25 cellular contexts compared by ENCODE assay signal in the genomic region with DNA sequence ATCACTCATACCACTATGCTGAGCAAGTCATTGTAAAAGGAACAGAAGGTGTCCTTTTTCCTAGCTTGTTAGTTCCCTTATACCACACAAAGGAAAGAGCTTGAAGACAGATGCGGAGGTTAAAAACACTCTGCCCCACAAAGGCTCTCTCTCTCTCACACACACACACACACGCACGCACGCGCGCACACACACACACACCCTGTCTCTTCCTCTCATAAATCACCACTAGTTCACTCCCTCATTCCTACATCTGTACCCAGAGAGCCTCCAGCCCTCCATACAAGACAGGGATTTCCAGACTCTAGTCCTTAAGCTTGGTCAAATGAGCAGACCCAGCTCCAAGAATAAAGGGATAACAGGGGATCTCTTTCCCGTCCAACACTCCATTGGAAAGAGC.
DNase-seq lines count a peak whose midpoint lies in the region; ATAC-seq, FAIRE-seq and TF ChIP-seq lines count a peak whose summit lies in the region.
"Had no signal": no experiment of that assay in that cellular context is flagged by ENCODE, and none has a peak within 500 bp of the region (broad histone marks: within the 10 kb centered on the region; RNA-seq: fewer than 3 reads in every experiment).

No MANE protein-coding gene starts in this region.

- no peak for DNase-seq in left ventricle myocardium inferior
- DNase-seq in cardiac septum (ENCODE audit: low spot score): no peak
- DNase-seq in H1 (ENCODE audit: low read depth in 1 of 2, low spot score in 2 of 2): no peak
- DNase-seq in neural crest cell (ENCODE audit: low read depth, low spot score): no peak
- no peak for DNase-seq in NCI-H2196 (lab: John Stamatoyannopoulos, UW; ENCODE audit: unreplicated experiment)
- DNase-seq: 8988T; ACHN; AML-193; BE2C; CD4-positive, alpha-beta T cell; CD8-positive, alpha-beta memory T cell; DMS 273 treated with DMSO at 0.1 percent for 48 hours; DMS79; EL; GF-D8; H9 had no signal

- intact Hi-C loops in left ventricle myocardium inferior (cut with micrococcal nuclease): no loop called here
- intact Hi-C loops in cardiac septum (cut with DNase I): no loop called here

- POLR2A ChIA-PET in H1 (lab: Charles Lee; ENCODE audit: partially characterized antibody): interaction anchor here (1.5 kb wide), 1 partner anchor 119 kb away, joined by 3 read pairs; no protein-coding TSS in a partner anchor

- H3K4me1 Mint-ChIP-seq in neural crest cell: peaks cover 1% of the 10 kb centered on the region
- H3K4me1 Mint-ChIP-seq: CD8-positive, alpha-beta memory T cell; H9 had no signal

- no peak for TF ChIP-seq EP300 in H1 (IDR thresholded peaks at IDR 0.05; ENCODE audit: borderline replicate concordance in 1 of 2, low read depth in 2 of 2, low read length in 2 of 2)

- TF ChIP-seq POLR2A in H1 (IDR thresholded peaks at IDR 0.05; ENCODE audit: control extremely low read depth in 1 of 2, low read depth in 2 of 2, low read length in 2 of 2): no peak

- no peak overlapping the region for H4K91ac ChIP-seq in H1 (replicated peaks; ENCODE audit: insufficient read length, low read length)

- FAIRE-seq in H1 (lab: Jason Lieb, UNC): no peak
- FAIRE-seq: A549, D721Med, GM12891, GM19239 had no signal

- H3K27ac ChIP-seq in left ventricle myocardium inferior (replicated peaks) (peak overlapping the region; percentile 62), H1 (ENCODE audit: low read depth, low read length) (no peak overlapping the region)
- H3K27ac ChIP-seq: A549; BLaER1 treated with 17β-estradiol and CSF1 and Interleukin-3, amounts not matched to agents 10 nM and 100 nM had no signal

- H2BK20ac ChIP-seq in H1 (ENCODE audit: low read length): no peak overlapping the region

- H3K9me3 Mint-ChIP-seq in neural crest cell: peaks cover 12% of the 10 kb centered on the region
- H3K9me3 Mint-ChIP-seq: CD4-positive, alpha-beta T cell; CD8-positive, alpha-beta memory T cell; H9 had no signal

- H3K4me1 ChIP-seq in left ventricle myocardium inferior: peaks cover 31% of the 10 kb centered on the region
- H3K4me1 ChIP-seq in H1 (replicated peaks in 1 of 4; ENCODE audit: control insufficient read depth in 3 of 4, insufficient read depth in 4 of 4, low read length in 3 of 4): no peaks in the 10 kb centered on the region
- H3K4me1 ChIP-seq: BE2C had no signal

- H2BK120ac ChIP-seq in H1 (replicated peaks; ENCODE audit: low read depth, low read length): no peak overlapping the region

- H3K4ac ChIP-seq in H1 (replicated peaks; ENCODE audit: insufficient read length, low read depth, low read length): no peak overlapping the region

- no peaks in the 10 kb centered on the region for H3K79me2 ChIP-seq in H1 (ENCODE audit: control insufficient read depth in 1 of 2, insufficient read depth in 2 of 2, low read length in 2 of 2)

- H3K23ac ChIP-seq in H1 (ENCODE audit: insufficient read length): no peak overlapping the region

- CTCF ChIA-PET in H1 (lab: Charles Lee; ENCODE audit: partially characterized antibody): interaction anchor here (1.0 kb wide), 1 partner anchor 16 kb away, joined by 3 read pairs; no protein-coding TSS in a partner anchor

- H3K4me3 ChIP-seq in left ventricle myocardium inferior (no peak overlapping the region), H1 (ENCODE audit: extremely low read depth in 1 of 4, insufficient read depth in 2 of 4, low read depth in 3 of 4, low read length in 4 of 4) (no peak overlapping the region)
- H3K4me3 ChIP-seq: A549; BLaER1 treated with 17β-estradiol and CSF1 and Interleukin-3, amounts not matched to agents 10 nM and 100 nM had no signal

- H3K27me3 ChIP-seq in left ventricle myocardium inferior (ENCODE audit: low read depth) (no peaks in the 10 kb centered on the region), H1 (replicated peaks in 1 of 4; ENCODE audit: control insufficient read depth in 3 of 4, extremely low read depth in 1 of 4, insufficient read depth in 3 of 4, low read length in 3 of 4) (no peaks in the 10 kb centered on the region)
- H3K27me3 ChIP-seq: BE2C; BLaER1 treated with 17β-estradiol and CSF1 and Interleukin-3, amounts not matched to agents 10 nM and 100 nM had no signal

- no peak overlapping the region for H3K4me3 Mint-ChIP-seq in neural crest cell
- H3K4me3 Mint-ChIP-seq: CD14-positive monocyte; CD4-positive, alpha-beta T cell; CD8-positive, alpha-beta memory T cell; H9 had no signal

- H3K79me1 ChIP-seq in H1 (ENCODE audit: low read depth, low read length): no peaks in the 10 kb centered on the region

- H2BK15ac ChIP-seq in H1 (ENCODE audit: low read length): no peak overlapping the region

- H3K23me2 ChIP-seq in H1 (ENCODE audit: low read depth, low read length): no peaks in the 10 kb centered on the region

- ATAC-seq in GM21381 (IDR thresholded peaks at IDR 0.05; ENCODE audit: unreplicated experiment) (no peak), GM19023 (IDR thresholded peaks at IDR 0.05; ENCODE audit: unreplicated experiment) (no peak)
- ATAC-seq: A549, HCT116 had no signal

- H3K9me3 ChIP-seq in left ventricle myocardium inferior (replicated peaks): peaks cover 8% of the 10 kb centered on the region
- no peaks in the 10 kb centered on the region for H3K9me3 ChIP-seq in H1 (ENCODE audit: insufficient read depth in 2 of 2, low read depth in 1 of 2, low read length in 1 of 2)
- H3K9me3 ChIP-seq: A549, BE2C had no signal

- no peak overlapping the region for H2AFZ ChIP-seq in H1 (ENCODE audit: low read length)

- 92% methylated on average over 7 of the region's 7 CpGs; no CpG with 5 or more reads in 1 of the 2 experiments for WGBS in H1 (ENCODE audit: extremely low coverage in 1 of 2, insufficient coverage in 1 of 2, insufficient read length in 1 of 2, insufficient replicate concordance in 2 of 2, low coverage in 1 of 2, low lambda C conversion rate in 2 of 2, missing lambda C conversion rate in 1 of 2), 2 experiments

- TF ChIP-seq RAD21 in H1 (IDR thresholded peaks at IDR 0.05 in 1 of 2, conservative IDR thresholded peaks at IDR 0.05 in 1 of 2; ENCODE audit: low read depth in 2 of 2, low read length in 2 of 2): no peak

- H3K18ac ChIP-seq in H1 (ENCODE audit: extremely low read depth, low read length): no peak overlapping the region

- no peak overlapping the region for H4K5ac ChIP-seq in H1 (ENCODE audit: insufficient read length, low read depth, low read length)

- H3K36me3 Mint-ChIP-seq in neural crest cell (ENCODE audit: low read depth): no peaks in the 10 kb centered on the region

- no peak overlapping the region for H2BK12ac ChIP-seq in H1 (ENCODE audit: low read depth, low read length)

- H3K27ac Mint-ChIP-seq in neural crest cell (ENCODE audit: unreplicated experiment): peak overlapping the region; percentile 45
- H3K27ac Mint-ChIP-seq: CD4-positive, alpha-beta T cell; H9 had no signal

- H3K36me3 ChIP-seq in left ventricle myocardium inferior (no peaks in the 10 kb centered on the region), H1 (ENCODE audit: control insufficient read depth in 2 of 4, insufficient read depth in 4 of 4, low read length in 3 of 4) (no peaks in the 10 kb centered on the region)
- H3K36me3 ChIP-seq: BE2C; BLaER1 treated with 17β-estradiol and CSF1 and Interleukin-3, amounts not matched to agents 10 nM and 100 nM had no signal

- H4K20me1 ChIP-seq in H1 (replicated peaks in 1 of 2; ENCODE audit: control insufficient read depth in 1 of 2, insufficient read depth in 2 of 2, low read length in 2 of 2): no peaks in the 10 kb centered on the region
- H4K20me1 ChIP-seq: BLaER1 treated with 17β-estradiol and CSF1 and Interleukin-3, amounts not matched to agents 10 nM and 100 nM had no signal

- H3K56ac ChIP-seq in H1 (replicated peaks; ENCODE audit: insufficient read length, low read depth, low read length): no peak overlapping the region

- H3K27me3 Mint-ChIP-seq in neural crest cell (ENCODE audit: low read depth): no peaks in the 10 kb centered on the region
- H3K27me3 Mint-ChIP-seq: CD4-positive, alpha-beta T cell had no signal

- no peak overlapping the region for H2BK5ac ChIP-seq in H1 (ENCODE audit: low read depth, low read length)

- no peak overlapping the region for H3K14ac ChIP-seq in H1 (ENCODE audit: insufficient read length)

- TF ChIP-seq CTCF in left ventricle myocardium inferior (IDR thresholded peaks at IDR 0.05; ENCODE audit: borderline replicate concordance) (no peak), H1 (IDR thresholded peaks at IDR 0.05; ENCODE audit: control extremely low read depth in 1 of 3, insufficient read depth in 1 of 3, low read depth in 1 of 3, low read length in 3 of 3) (no peak), neural crest cell (conservative IDR thresholded peaks at IDR 0.05) (no peak)

- peak overlapping the region; percentile 23; the same call in 1 of the 2 replicates for H4K8ac ChIP-seq in H1 (ENCODE audit: extremely low read depth, insufficient read depth, low read length)

- H3K4me2 ChIP-seq in H1 (ENCODE audit: insufficient read depth in 1 of 2, low read depth in 2 of 2, low read length in 2 of 2): no peak overlapping the region
- H3K4me2 ChIP-seq: A549 had no signal

- no peak overlapping the region for H3K9ac ChIP-seq in H1 (replicated peaks in 1 of 4; ENCODE audit: extremely low read depth in 1 of 4, low read depth in 3 of 4, low read length in 3 of 4)
- H3K9ac ChIP-seq: BLaER1 treated with 17β-estradiol and CSF1 and Interleukin-3, amounts not matched to agents 10 nM and 100 nM had no signal

- H2AK5ac ChIP-seq in H1 (ENCODE audit: low read depth, low read length): no peak overlapping the region

TF ChIP-seq in H1, 55 proteins besides CTCF, POLR2A, EP300 and RAD21:
- TF ChIP-seq TAF1 (IDR thresholded peaks at IDR 0.05; ENCODE audit: low read depth, low read length) (no peak), POLR2AphosphoS5 (IDR thresholded peaks at IDR 0.05; ENCODE audit: low read depth, low read length) (no peak)
